20 cellular contexts compared by ENCODE assay signal in genomic region chr6:132244744-132245143, GRCh38.
DNase-seq lines count a peak whose midpoint lies in the region; ATAC-seq, FAIRE-seq and TF ChIP-seq lines count a peak whose summit lies in the region.
"Had no signal": no experiment of that assay in that cellular context is flagged by ENCODE, and none has a peak within 500 bp of the region (broad histone marks: within the 10 kb centered on the region; RNA-seq: fewer than 3 reads in every experiment).

No MANE protein-coding gene starts in this region.

- CTCF ChIA-PET in A549 (lab: Yijun Ruan, JAX) (no interaction called here), IMR-90 (lab: Yijun Ruan, JAX) (no interaction called here)
- CTCF ChIA-PET in activated CD8-positive, alpha-beta T cell treated with anti-CD3 and anti-CD28 coated beads, Interleukin-2, amount 10 ng/mL, durations not matched to agents 7 days and 5 days (lab: Charles Lee) = no interaction called here

- H3K14ac ChIP-seq in IMR-90 (replicated peaks; ENCODE audit: low read depth, low read length) = no peak overlapping the region

- dilution Hi-C loops in IMR-90 (cut with HindIII; ENCODE audit: low sequenced_read_pairs, unreplicated experiment) = no loop called here

- no peak overlapping the region for H3K4me3 Mint-ChIP-seq in activated CD8-positive, alpha-beta T cell treated with anti-CD3 and anti-CD28 coated beads, Interleukin-2, amount 10 ng/mL, durations not matched to agents 7 days and 5 days
- H3K4me3 Mint-ChIP-seq: B cell; CD4-positive, alpha-beta T cell; CD8-positive, alpha-beta T cell had no signal

- H3K27me3 ChIP-seq in IMR-90 (ENCODE audit: control insufficient read depth, insufficient read depth, low read length) (no peaks in the 10 kb centered on the region), osteoblast (ENCODE audit: insufficient read depth, low read length) (no peaks in the 10 kb centered on the region)
- H3K27me3 ChIP-seq: BLaER1 treated with 17β-estradiol and CSF1 and Interleukin-3, amounts not matched to agents 10 nM and 100 nM had no signal

- no peaks in the 10 kb centered on the region for H3K79me1 ChIP-seq in IMR-90 (ENCODE audit: low read depth in 1 of 2, low read length in 2 of 2)

- no peak for TF ChIP-seq POLR2A in A549 (IDR thresholded peaks at IDR 0.05; ENCODE audit: low read length)
- no peak for TF ChIP-seq POLR2A in IMR-90 (IDR thresholded peaks at IDR 0.05; ENCODE audit: low read depth, low read length)

- H3K36me3 ChIP-seq in IMR-90 (ENCODE audit: control insufficient read depth, insufficient read depth, low read length) (no peaks in the 10 kb centered on the region), osteoblast (ENCODE audit: insufficient read depth, low read length) (no peaks in the 10 kb centered on the region)
- H3K36me3 ChIP-seq: BLaER1 treated with 17β-estradiol and CSF1 and Interleukin-3, amounts not matched to agents 10 nM and 100 nM had no signal

- H3K36me3 Mint-ChIP-seq in activated CD8-positive, alpha-beta T cell treated with anti-CD3 and anti-CD28 coated beads, Interleukin-2, amount 10 ng/mL, durations not matched to agents 7 days and 5 days (ENCODE audit: low read depth) = no peaks in the 10 kb centered on the region
- H3K36me3 Mint-ChIP-seq: CD8-positive, alpha-beta T cell had no signal

- H3K4me2 ChIP-seq in A549 (no peak overlapping the region), IMR-90 (ENCODE audit: low read depth, low read length) (no peak overlapping the region), osteoblast (ENCODE audit: insufficient read depth, low read length) (no peak overlapping the region)
- H3K4me2 ChIP-seq: BLaER1 treated with 17β-estradiol and CSF1 and Interleukin-3, amounts not matched to agents 10 nM and 100 nM had no signal

- no peak overlapping the region for H2BK5ac ChIP-seq in IMR-90 (ENCODE audit: low read depth, low read length, poor library complexity, severe bottlenecking)

- POLR2A ChIA-PET in A549 (lab: Yijun Ruan, JAX) (no interaction called here), IMR-90 (lab: Charles Lee; ENCODE audit: unreplicated experiment) (no interaction called here)
- POLR2A ChIA-PET in activated CD8-positive, alpha-beta T cell treated with anti-CD3 and anti-CD28 coated beads, Interleukin-2, amount 10 ng/mL, durations not matched to agents 7 days and 5 days (lab: Charles Lee) = no interaction called here

- no peak for FAIRE-seq in A549 (lab: Jason Lieb, UNC)
- FAIRE-seq: A204.1, D721Med, G401.6, GM12891 had no signal

- TF ChIP-seq EP300 in A549 (IDR thresholded peaks at IDR 0.05) = no peak

- TF ChIP-seq RAD21 in A549 (conservative IDR thresholded peaks at IDR 0.05 in 1 of 2, IDR thresholded peaks at IDR 0.05 in 1 of 2) = no peak
- no peak for TF ChIP-seq RAD21 in IMR-90 (IDR thresholded peaks at IDR 0.05; ENCODE audit: low read length)

- no peak overlapping the region for H3K27ac ChIP-seq in A549
- no peak overlapping the region for H3K27ac ChIP-seq in IMR-90 (ENCODE audit: insufficient read depth, low read length)
- H3K27ac ChIP-seq in osteoblast (ENCODE audit: low read depth, low read length) = no peak overlapping the region
- H3K27ac ChIP-seq: BLaER1 treated with 17β-estradiol and CSF1 and Interleukin-3, amounts not matched to agents 10 nM and 100 nM; C4-2B had no signal

- H3K9me3 ChIP-seq in A549 (no peaks in the 10 kb centered on the region), IMR-90 (ENCODE audit: control insufficient read depth, insufficient read depth, low read length) (no peaks in the 10 kb centered on the region), osteoblast (ENCODE audit: low read depth, low read length) (no peaks in the 10 kb centered on the region)
- H3K9me3 ChIP-seq: BLaER1 treated with 17β-estradiol and CSF1 and Interleukin-3, amounts not matched to agents 10 nM and 100 nM; Caco-2 had no signal

- H3K9ac ChIP-seq in IMR-90 (ENCODE audit: low read depth, low read length) = no peak overlapping the region
- H3K9ac ChIP-seq: BLaER1 treated with 17β-estradiol and CSF1 and Interleukin-3, amounts not matched to agents 10 nM and 100 nM had no signal

- H3K4me3 ChIP-seq in A549 = no peak overlapping the region
- no peak overlapping the region for H3K4me3 ChIP-seq in IMR-90 (ENCODE audit: insufficient read depth, low read depth, low read length)
- no peak overlapping the region for H3K4me3 ChIP-seq in osteoblast (ENCODE audit: insufficient read depth, low read length)
- H3K4me3 ChIP-seq: BLaER1 treated with 17β-estradiol and CSF1 and Interleukin-3, amounts not matched to agents 10 nM and 100 nM had no signal

- no peak overlapping the region for H2BK20ac ChIP-seq in IMR-90 (ENCODE audit: low read depth, low read length)

- no peak overlapping the region for H4K5ac ChIP-seq in IMR-90 (ENCODE audit: low read depth, low read length)

- no peak overlapping the region for H2AK9ac ChIP-seq in IMR-90 (replicated peaks; ENCODE audit: low read depth, low read length, poor library complexity)

- no peak for ATAC-seq in A549
- ATAC-seq in IMR-90 (ENCODE audit: low read depth) = no peak
- ATAC-seq in activated CD8-positive, alpha-beta T cell treated with anti-CD3 and anti-CD28 coated beads, Interleukin-2, amount 10 ng/mL, durations not matched to agents 7 days and 5 days = no peak
- ATAC-seq in Right ventricle myocardium superior (ENCODE audit: poor library complexity) = no peak
- ATAC-seq: CD8-positive, alpha-beta T cell had no signal

- no peak overlapping the region for H2AK5ac ChIP-seq in IMR-90 (ENCODE audit: low read depth, low read length)

- no peaks in the 10 kb centered on the region for H3K9me3 Mint-ChIP-seq in activated CD8-positive, alpha-beta T cell treated with anti-CD3 and anti-CD28 coated beads, Interleukin-2, amount 10 ng/mL, durations not matched to agents 7 days and 5 days (ENCODE audit: insufficient read depth)
- H3K9me3 Mint-ChIP-seq: CD4-positive, alpha-beta T cell; CD8-positive, alpha-beta T cell had no signal

- no peak overlapping the region for H3K27ac Mint-ChIP-seq in activated CD8-positive, alpha-beta T cell treated with anti-CD3 and anti-CD28 coated beads, Interleukin-2, amount 10 ng/mL, durations not matched to agents 7 days and 5 days
- H3K27ac Mint-ChIP-seq: B cell; CD4-positive, alpha-beta T cell; CD8-positive, alpha-beta T cell had no signal

- H3K27me3 Mint-ChIP-seq in activated CD8-positive, alpha-beta T cell treated with anti-CD3 and anti-CD28 coated beads, Interleukin-2, amount 10 ng/mL, durations not matched to agents 7 days and 5 days (ENCODE audit: low read depth) = peaks cover 4% of the 10 kb centered on the region

- DNase-seq in A549 (ENCODE audit: low read depth in 1 of 2, low spot score in 1 of 2) (no peak), IMR-90 (no peak), osteoblast (ENCODE audit: insufficient read length, low spot score, missing footprints) (peak; percentile 10), Right ventricle myocardium superior (no peak)
- no peak for DNase-seq in activated CD8-positive, alpha-beta T cell treated with anti-CD3 and anti-CD28 coated beads, Interleukin-2, amount 10 ng/mL, durations not matched to agents 7 days and 5 days
- DNase-seq: 8988T; AML-193; Caco-2; Calu3; CD4-positive, alpha-beta T cell; CD8-positive, alpha-beta T cell; DMS79 treated with DMSO at 0.1 percent for 48 hours; GF-D8 had no signal

- 66% methylated on average over 3 of the region's 3 CpGs for WGBS in A549 (ENCODE audit: missing lambda C conversion rate)
- WGBS in IMR-90 (ENCODE audit: extremely low coverage in 2 of 2, insufficient read length in 1 of 2), 2 experiments = no CpG with 5 or more reads among the region's 3 CpGs

- no peak overlapping the region for H3K56ac ChIP-seq in IMR-90 (ENCODE audit: extremely low read depth, insufficient read depth, low read length)

- no peak overlapping the region for H3K18ac ChIP-seq in IMR-90 (ENCODE audit: low read depth, low read length)

- no peak for TF ChIP-seq CTCF in A549 (IDR thresholded peaks at IDR 0.05)
- TF ChIP-seq CTCF in IMR-90 (conservative IDR thresholded peaks at IDR 0.05; ENCODE audit: low read depth, low read length) = no peak
- no peak for TF ChIP-seq CTCF in osteoblast (IDR thresholded peaks at IDR 0.05; ENCODE audit: extremely low read depth, low read depth, low read length)

- H4K8ac ChIP-seq in IMR-90 (ENCODE audit: low read depth in 2 of 2, low read length in 2 of 2) = no peak overlapping the region

- in situ Hi-C loops in IMR-90 (cut with MboI; ENCODE audit: low sequenced_read_pairs) = no loop called here

- intact Hi-C loops in IMR-90 (cut with micrococcal nuclease) (no loop called here), Right ventricle myocardium superior (cut with DNase I) (no loop called here)

- no TSS peak for BruUV-seq in IMR-90 (replicated peaks; lab: Mats Ljungman, UMichigan)

- H3K79me2 ChIP-seq in osteoblast (ENCODE audit: insufficient read depth, low read length) = no peaks in the 10 kb centered on the region

- H4K20me1 ChIP-seq in IMR-90 (ENCODE audit: insufficient read depth, low read length) (no peaks in the 10 kb centered on the region), osteoblast (ENCODE audit: insufficient read depth, low read length) (no peaks in the 10 kb centered on the region)
- H4K20me1 ChIP-seq: BLaER1 treated with 17β-estradiol and CSF1 and Interleukin-3, amounts not matched to agents 10 nM and 100 nM had no signal

- H2AFZ ChIP-seq in IMR-90 (replicated peaks; ENCODE audit: low read length, poor library complexity) (no peak overlapping the region), osteoblast (ENCODE audit: low read length) (no peak overlapping the region)

- no peaks in the 10 kb centered on the region for H3K4me1 Mint-ChIP-seq in activated CD8-positive, alpha-beta T cell treated with anti-CD3 and anti-CD28 coated beads, Interleukin-2, amount 10 ng/mL, durations not matched to agents 7 days and 5 days (ENCODE audit: low read depth)

- H3K4me1 ChIP-seq in A549 = no peaks in the 10 kb centered on the region
- peaks cover 6% of the 10 kb centered on the region for H3K4me1 ChIP-seq in IMR-90 (ENCODE audit: control insufficient read depth, insufficient read depth, low read length)
- H3K4me1 ChIP-seq in osteoblast (ENCODE audit: insufficient read depth, low read length) = peaks cover 8% of the 10 kb centered on the region
- H3K4me1 ChIP-seq: BLaER1 treated with 17β-estradiol and CSF1 and Interleukin-3, amounts not matched to agents 10 nM and 100 nM; Caco-2 had no signal

- H2BK120ac ChIP-seq in IMR-90 (ENCODE audit: low read depth, low read length) = no peak overlapping the region

- H2BK15ac ChIP-seq in IMR-90 (ENCODE audit: low read depth, low read length) = no peak overlapping the region

- H3K23ac ChIP-seq in IMR-90 (ENCODE audit: low read depth, low read length) = no peak overlapping the region

- no peak overlapping the region for H4K91ac ChIP-seq in IMR-90 (ENCODE audit: insufficient read depth, low read depth, low read length)

- no peak overlapping the region for H3K4ac ChIP-seq in IMR-90 (ENCODE audit: low read depth, low read length)

- no peaks in the 10 kb centered on the region for H3K9me1 ChIP-seq in IMR-90 (ENCODE audit: insufficient read depth, low read length)

TF ChIP-seq in A549, 52 proteins besides CTCF, POLR2A, EP300 and RAD21:
- TF ChIP-seq MAFK (IDR thresholded peaks at IDR 0.05; ENCODE audit: partially characterized antibody) (peak; percentile 85), HOXA7 (CRISPR knock-in tag; IDR thresholded peaks at IDR 0.05) (no peak), SMC3 (IDR thresholded peaks at IDR 0.05) (no peak)
TF ChIP-seq in A549: peak in this region for 1.

TF ChIP-seq in IMR-90, 13 proteins besides CTCF, POLR2A, EP300 and RAD21:
- TF ChIP-seq FOS (IDR thresholded peaks at IDR 0.05; ENCODE audit: low read depth, low read length) (no peak), MAFK (IDR thresholded peaks at IDR 0.05; ENCODE audit: low read depth, low read length) (peak; percentile 87)
